ENCODE assay signal across 11 cellular contexts in genomic region chr14:39168591-39168990, GRCh38. TPM values are rescaled to one million over a fixed set of nuclear protein-coding genes. Genes with fewer than 3 reads are reported as not detected.
DNase-seq lines count a peak whose midpoint lies in the region; ATAC-seq and TF ChIP-seq lines count a peak whose summit lies in the region.
"Had no signal": no experiment of that assay in that cellular context is flagged by ENCODE, and none has a peak within 500 bp of the region (broad histone marks: within the 10 kb centered on the region; RNA-seq: fewer than 3 reads in every experiment).

No MANE protein-coding gene starts in this region.

- peaks cover 17% of the 10 kb centered on the region for H3K36me3 Mint-ChIP-seq in CD4-positive, CD25-positive, alpha-beta regulatory T cell
- peaks cover 21% of the 10 kb centered on the region for H3K36me3 Mint-ChIP-seq in nephron progenitor cell (ENCODE audit: low read depth)

- no peaks in the 10 kb centered on the region for H3K9me2 ChIP-seq in MM.1S (replicated peaks; ENCODE audit: insufficient read depth, low read length)

- H3K27ac ChIP-seq in CD4-positive, CD25-positive, alpha-beta regulatory T cell (ENCODE audit: insufficient read depth, low read length, poor library complexity, severe bottlenecking), result no peak overlapping the region
- H3K27ac ChIP-seq in MM.1S (ENCODE audit: low read length) (no peak overlapping the region), duodenal mucosa (ENCODE audit: low read depth, low read length) (no peak overlapping the region)

- H3K4me2 ChIP-seq in MM.1S (ENCODE audit: low read depth, low read length), result peak overlapping the region; percentile 74

- H3K4me1 ChIP-seq in CD4-positive, CD25-positive, alpha-beta regulatory T cell (ENCODE audit: control insufficient read depth, insufficient read depth, low read length, poor library complexity, severe bottlenecking), result peaks cover 35% of the 10 kb centered on the region
- H3K4me1 ChIP-seq in MM.1S (ENCODE audit: low read length), result peaks cover 4% of the 10 kb centered on the region; the same call in 1 of the 2 replicates
- H3K4me1 ChIP-seq in duodenal mucosa (ENCODE audit: control insufficient read depth in 1 of 2, insufficient read depth in 2 of 2, low read length in 2 of 2), result peaks cover 20 to 21% of the 10 kb centered on the region in 2 donors

- H3K9me3 ChIP-seq in CD4-positive, CD25-positive, alpha-beta regulatory T cell (ENCODE audit: control insufficient read depth in 2 of 2, low read length in 2 of 2), result no peaks in the 10 kb centered on the region
- H3K9me3 ChIP-seq in MM.1S (replicated peaks; ENCODE audit: insufficient read depth, low read length) (no peaks in the 10 kb centered on the region), duodenal mucosa (ENCODE audit: control insufficient read depth in 1 of 2, low read length in 2 of 2) (no peaks in the 10 kb centered on the region)

- H3K4me3 ChIP-seq in CD4-positive, CD25-positive, alpha-beta regulatory T cell (ENCODE audit: low read depth, low read length), result peak overlapping the region; percentile 98
- no peak overlapping the region for H3K4me3 ChIP-seq in MM.1S (ENCODE audit: low read length)
- peak overlapping the region; percentile 90 to 98 for H3K4me3 ChIP-seq in duodenal mucosa (ENCODE audit: low read depth in 1 of 2, low read length in 2 of 2)

- peaks cover 4% of the 10 kb centered on the region for H3K27me3 Mint-ChIP-seq in CD4-positive, CD25-positive, alpha-beta regulatory T cell
- no peaks in the 10 kb centered on the region for H3K27me3 Mint-ChIP-seq in nephron progenitor cell (ENCODE audit: low read depth, poor library complexity)

- peaks cover 16% of the 10 kb centered on the region for H3F3A ChIP-seq in MM.1S (ENCODE audit: insufficient read depth, low read length)

- H3K27me3 ChIP-seq in CD4-positive, CD25-positive, alpha-beta regulatory T cell (ENCODE audit: control insufficient read depth, insufficient read depth, low read length), result no peaks in the 10 kb centered on the region
- H3K27me3 ChIP-seq in MM.1S (replicated peaks; ENCODE audit: insufficient read depth, low read length) (no peaks in the 10 kb centered on the region), duodenal mucosa (ENCODE audit: control insufficient read depth in 1 of 2, insufficient read depth in 2 of 2, low read length in 2 of 2) (no peaks in the 10 kb centered on the region)

- H3K9me3 Mint-ChIP-seq in CD4-positive, CD25-positive, alpha-beta regulatory T cell, result no peaks in the 10 kb centered on the region
- no peaks in the 10 kb centered on the region for H3K9me3 Mint-ChIP-seq in nephron progenitor cell

- no peak for TF ChIP-seq CTCF in MM.1S (IDR thresholded peaks at IDR 0.05; ENCODE audit: low read length)
- TF ChIP-seq CTCF in nephron progenitor cell (IDR thresholded peaks at IDR 0.05), result no peak

- H3K9ac ChIP-seq in MM.1S (ENCODE audit: low read length), result no peak overlapping the region
- H3K9ac ChIP-seq in duodenal mucosa (ENCODE audit: low read depth in 1 of 2, low read length in 2 of 2), result peak overlapping the region in 1 of 2 donors; percentile 96

- peak overlapping the region; percentile 63 to 94 (median 69) for H3K27ac Mint-ChIP-seq in CD4-positive, CD25-positive, alpha-beta regulatory T cell
- H3K27ac Mint-ChIP-seq in nephron progenitor cell, result peak overlapping the region; percentile 19

- DNase-seq in CD4-positive, CD25-positive, alpha-beta regulatory T cell, result no peak
- DNase-seq in MM.1S (no peak), nephron progenitor cell (no peak), pons (ENCODE audit: low spot score) (no peak), NCI-H146 (lab: John Stamatoyannopoulos, UW) (no peak), NCI-H2171 treated with DMSO at 0.1 percent for 48 hours (lab: John Stamatoyannopoulos, UW) (no peak)
- DNase-seq: GOT3, head of caudate nucleus, NCI-H1105 treated with DMSO at 0.1 percent for 48 hours had no signal

- peaks cover 5% of the 10 kb centered on the region for H3K36me3 ChIP-seq in CD4-positive, CD25-positive, alpha-beta regulatory T cell (ENCODE audit: control insufficient read depth, insufficient read depth, low read length)
- H3K36me3 ChIP-seq in MM.1S (replicated peaks; ENCODE audit: insufficient read depth, low read length), result no peaks in the 10 kb centered on the region
- peaks cover 0 to 4% of the 10 kb centered on the region in 2 donors for H3K36me3 ChIP-seq in duodenal mucosa (ENCODE audit: control insufficient read depth in 1 of 2, insufficient read depth in 2 of 2, low read length in 2 of 2)

- H3K4me1 Mint-ChIP-seq in CD4-positive, CD25-positive, alpha-beta regulatory T cell, result peaks cover 33 to 68% (median 46%) of the 10 kb centered on the region in 4 donors
- H3K4me1 Mint-ChIP-seq in nephron progenitor cell, result peaks cover 38% of the 10 kb centered on the region

- peak overlapping the region; percentile 82 to 100 (median 100) for H3K4me3 Mint-ChIP-seq in CD4-positive, CD25-positive, alpha-beta regulatory T cell
- H3K4me3 Mint-ChIP-seq in nephron progenitor cell, result peak overlapping the region; percentile 96

- peaks cover 28% of the 10 kb centered on the region for H3K79me2 ChIP-seq in MM.1S (ENCODE audit: low read length)

- no peaks in the 10 kb centered on the region for H4K20me1 ChIP-seq in MM.1S (ENCODE audit: insufficient read depth, low read length)

- no peak overlapping the region for H2AFZ ChIP-seq in MM.1S (ENCODE audit: low read length)

- ATAC-seq in CD4-positive, CD25-positive, alpha-beta regulatory T cell (ENCODE audit: low read depth in 2 of 2), result no peak
- no peak for ATAC-seq in HG02981 (IDR thresholded peaks at IDR 0.05; ENCODE audit: unreplicated experiment)

RNA-seq across cellular contexts. Expression of gene TRAPPC6B, which starts 1.5 kb away (rescaled TPM):
- total RNA-seq in CD4-positive, CD25-positive, alpha-beta regulatory T cell, result 18.5 TPM
- 10 to 100 TPM; 11.8 to 17.9 (median 14.9) TPM for polyA plus RNA-seq in CD4-positive, CD25-positive, alpha-beta regulatory T cell

RNA-seq across cellular contexts. Expression of gene PNN, which starts 6.5 kb away (rescaled TPM):
- total RNA-seq in CD4-positive, CD25-positive, alpha-beta regulatory T cell, result 126 TPM
- polyA plus RNA-seq in CD4-positive, CD25-positive, alpha-beta regulatory T cell, result 10 to 100 TPM; 13.3 to 20.3 (median 16.3) TPM

RNA-seq across cellular contexts. Expression of gene GEMIN2, which starts 54.5 kb away (rescaled TPM):
- 15.0 TPM for total RNA-seq in CD4-positive, CD25-positive, alpha-beta regulatory T cell
- 10 to 100 TPM; 13.4 to 18.8 (median 18.0) TPM for polyA plus RNA-seq in CD4-positive, CD25-positive, alpha-beta regulatory T cell
